ENCODE assay signal across 1 cellular context in the genomic region with DNA sequence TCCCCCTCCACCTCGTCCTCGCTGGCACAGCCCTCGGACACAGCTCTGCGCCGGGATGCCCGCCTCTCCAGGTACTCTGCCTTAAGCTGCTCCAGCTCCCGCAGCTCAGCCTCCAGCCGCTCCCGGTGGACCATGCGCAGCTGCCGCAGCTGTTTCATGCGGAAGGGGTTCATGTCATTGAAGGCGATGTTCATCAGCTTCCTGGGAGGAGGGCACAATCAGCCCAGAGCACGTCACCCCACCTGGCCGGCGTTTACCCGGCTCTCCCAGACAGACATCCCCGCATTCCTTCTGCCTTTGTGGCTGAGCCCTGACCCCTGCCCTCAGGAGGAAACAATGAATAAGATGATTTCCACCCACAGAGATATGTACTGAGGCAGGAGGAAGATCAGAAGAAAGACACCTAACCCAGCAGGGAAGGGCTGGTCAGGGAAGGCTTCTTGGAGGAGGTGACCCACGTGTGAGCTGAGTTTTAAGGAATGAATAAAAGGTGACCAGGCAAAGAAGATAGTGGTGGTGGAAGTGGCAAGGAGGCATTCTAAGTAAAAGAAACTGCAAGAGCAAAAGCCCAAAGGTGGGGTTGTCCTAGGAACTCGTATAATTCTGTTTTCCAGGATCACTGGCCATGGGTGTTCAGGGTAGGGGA.
TF ChIP-seq lines count a peak whose summit lies in the region.

No MANE protein-coding gene starts in this region.

TF ChIP-seq in H1, 55 proteins besides CTCF, POLR2A, EP300 and RAD21:
- TF ChIP-seq PHF8 (conservative IDR thresholded peaks at IDR 0.05; ENCODE audit: low read depth, low read length) (no peak), CREB1 (IDR thresholded peaks at IDR 0.05) (no peak), TBP (IDR thresholded peaks at IDR 0.05; ENCODE audit: low read depth, low read length) (no peak), RFX5 (IDR thresholded peaks at IDR 0.05; ENCODE audit: borderline replicate concordance, low read depth, low read length) (no peak), POU5F1 (IDR thresholded peaks at IDR 0.05; ENCODE audit: low read depth, low read length) (no peak)
